1 cellular context compared by ENCODE assay signal in the genomic region with DNA sequence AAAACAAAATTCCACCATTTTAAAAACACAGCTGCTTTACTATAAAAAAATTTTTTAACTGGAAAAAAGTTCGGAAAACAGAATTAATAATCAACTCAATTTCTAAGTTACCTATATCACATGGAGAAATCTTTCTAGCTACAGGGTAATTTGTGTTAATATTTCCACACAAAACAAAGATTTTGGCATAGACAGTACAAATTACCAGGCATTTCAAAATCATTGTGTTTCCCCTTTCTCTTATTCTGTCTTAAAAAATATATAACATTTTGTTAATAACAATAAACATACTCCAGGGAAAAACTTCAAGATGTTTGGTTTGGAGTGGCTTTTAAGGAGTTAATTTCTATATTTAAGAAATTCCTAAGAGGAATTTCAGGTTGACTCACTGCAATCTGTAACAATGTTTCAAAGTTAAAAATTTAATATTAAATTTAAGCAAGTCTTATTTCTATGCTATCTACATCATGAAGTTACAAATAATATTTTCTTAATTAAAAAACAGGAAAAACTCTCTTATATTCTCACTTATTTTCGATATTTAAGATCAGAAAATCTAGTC.
TF ChIP-seq lines count a peak whose summit lies in the region.

No MANE protein-coding gene starts in this region.

TF ChIP-seq in SK-N-SH treated with all-trans-retinoic acid at 6 μM for 48 hours, 23 proteins besides CTCF, POLR2A, EP300 and RAD21 (continued from another document):
- TF ChIP-seq, protein P1, sequence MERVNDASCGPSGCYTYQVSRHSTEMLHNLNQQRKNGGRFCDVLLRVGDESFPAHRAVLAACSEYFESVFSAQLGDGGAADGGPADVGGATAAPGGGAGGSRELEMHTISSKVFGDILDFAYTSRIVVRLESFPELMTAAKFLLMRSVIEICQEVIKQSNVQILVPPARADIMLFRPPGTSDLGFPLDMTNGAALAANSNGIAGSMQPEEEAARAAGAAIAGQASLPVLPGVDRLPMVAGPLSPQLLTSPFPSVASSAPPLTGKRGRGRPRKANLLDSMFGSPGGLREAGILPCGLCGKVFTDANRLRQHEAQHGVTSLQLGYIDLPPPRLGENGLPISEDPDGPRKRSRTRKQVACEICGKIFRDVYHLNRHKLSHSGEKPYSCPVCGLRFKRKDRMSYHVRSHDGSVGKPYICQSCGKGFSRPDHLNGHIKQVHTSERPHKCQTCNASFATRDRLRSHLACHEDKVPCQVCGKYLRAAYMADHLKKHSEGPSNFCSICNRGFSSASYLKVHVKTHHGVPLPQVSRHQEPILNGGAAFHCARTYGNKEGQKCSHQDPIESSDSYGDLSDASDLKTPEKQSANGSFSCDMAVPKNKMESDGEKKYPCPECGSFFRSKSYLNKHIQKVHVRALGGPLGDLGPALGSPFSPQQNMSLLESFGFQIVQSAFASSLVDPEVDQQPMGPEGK (CRISPR knock-in tag; IDR thresholded peaks at IDR 0.05; ENCODE audit: borderline replicate concordance) = no peak
- TF ChIP-seq ISL1 (CRISPR knock-in tag; IDR thresholded peaks at IDR 0.05) (no peak), ZFP30 (CRISPR knock-in tag; IDR thresholded peaks at IDR 0.05) (no peak), OSR1 (CRISPR knock-in tag; IDR thresholded peaks at IDR 0.05) (no peak), TOX (CRISPR knock-in tag; IDR thresholded peaks at IDR 0.05; ENCODE audit: borderline replicate concordance) (no peak), ESRRG (CRISPR knock-in tag; IDR thresholded peaks at IDR 0.05) (no peak), ZC3H10 (CRISPR knock-in tag; IDR thresholded peaks at IDR 0.05) (no peak), ZNF8 (CRISPR knock-in tag; IDR thresholded peaks at IDR 0.05) (no peak)
- TF ChIP-seq, protein P2, sequence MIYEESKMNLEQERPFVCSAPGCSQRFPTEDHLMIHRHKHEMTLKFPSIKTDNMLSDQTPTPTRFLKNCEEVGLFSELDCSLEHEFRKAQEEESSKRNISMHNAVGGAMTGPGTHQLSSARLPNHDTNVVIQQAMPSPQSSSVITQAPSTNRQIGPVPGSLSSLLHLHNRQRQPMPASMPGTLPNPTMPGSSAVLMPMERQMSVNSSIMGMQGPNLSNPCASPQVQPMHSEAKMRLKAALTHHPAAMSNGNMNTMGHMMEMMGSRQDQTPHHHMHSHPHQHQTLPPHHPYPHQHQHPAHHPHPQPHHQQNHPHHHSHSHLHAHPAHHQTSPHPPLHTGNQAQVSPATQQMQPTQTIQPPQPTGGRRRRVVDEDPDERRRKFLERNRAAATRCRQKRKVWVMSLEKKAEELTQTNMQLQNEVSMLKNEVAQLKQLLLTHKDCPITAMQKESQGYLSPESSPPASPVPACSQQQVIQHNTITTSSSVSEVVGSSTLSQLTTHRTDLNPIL (CRISPR knock-in tag; IDR thresholded peaks at IDR 0.05; ENCODE audit: low read depth) = no peak
